Comparison of ENCODE assay signal across 8 cellular contexts in the genomic region with DNA sequence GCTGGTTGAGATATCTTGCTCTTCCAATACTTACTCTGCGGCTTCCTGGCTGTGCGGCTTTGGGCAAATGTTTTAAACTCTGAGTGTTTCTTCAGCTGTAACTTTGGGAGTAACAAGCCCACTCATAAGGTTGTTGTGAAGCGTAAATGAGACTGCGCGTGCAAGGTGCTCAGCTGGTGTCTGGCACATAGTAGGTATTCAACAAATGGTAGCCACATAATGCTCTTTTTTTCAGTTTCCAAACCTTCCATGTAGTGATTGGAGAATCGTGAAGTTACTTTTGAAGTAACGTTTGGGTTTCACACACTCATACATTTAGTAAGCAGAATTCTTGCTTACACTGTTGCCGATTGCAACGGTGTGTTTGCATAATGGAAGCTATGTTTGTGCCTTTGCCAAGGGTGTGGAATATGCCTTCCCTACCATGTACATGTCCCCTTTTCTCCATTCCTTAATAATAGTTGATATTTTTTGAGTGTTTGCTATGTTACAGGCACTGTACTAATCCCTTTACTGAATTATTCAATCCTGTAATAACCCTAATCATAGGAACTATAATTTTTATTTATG. TPM values are rescaled to one million over a fixed set of nuclear protein-coding genes. Genes with fewer than 3 reads are reported as not detected.
A peak's percentile ranks its signal among the peaks of the same experiment; 100 is the strongest.
DNase-seq lines count a peak whose midpoint lies in the region; ATAC-seq and TF ChIP-seq lines count a peak whose summit lies in the region.

No MANE protein-coding gene starts in this region.

- H3K27ac ChIP-seq in SJSA1 (no peak overlapping the region; the same call in 1 of the 2 replicates), fibroblast of lung (ENCODE audit: insufficient read depth, low read length) (peak overlapping the region; percentile 87), psoas muscle (peak overlapping the region; percentile 98)

- 12 to 23% (median 13%) methylated on average over 9 of the region's 9 CpGs for WGBS in psoas muscle, 3 donors

- ATAC-seq in psoas muscle (no peak), HG02852 (IDR thresholded peaks at IDR 0.05; ENCODE audit: unreplicated experiment) (no peak), GM21360 (IDR thresholded peaks at IDR 0.05; ENCODE audit: unreplicated experiment) (no peak)

- H3K9me3 ChIP-seq in SJSA1 (replicated peaks) (0 out of 2 replicates have a peak, but pooled peaks cover 2% of the 10 kb centered on the region), fibroblast of lung (ENCODE audit: control insufficient read depth, insufficient read depth, low read depth, low read length) (no peaks in the 10 kb centered on the region), psoas muscle (no peaks in the 10 kb centered on the region)

- intact Hi-C loops in psoas muscle (cut with DNase I) = loop anchor here (5.0 to 10.0 kb wide), 4 partner anchors 35 to 327 kb away; a partner anchor contains a TSS

- peaks cover 8% of the 10 kb centered on the region for H3K79me2 ChIP-seq in fibroblast of lung (ENCODE audit: control insufficient read depth, insufficient read depth, low read length)

- no peaks in the 10 kb centered on the region for H3K27me3 ChIP-seq in SJSA1 (replicated peaks)
- H3K27me3 ChIP-seq in fibroblast of lung (ENCODE audit: control insufficient read depth, insufficient read depth, low read length) = no peaks in the 10 kb centered on the region
- H3K27me3 ChIP-seq in psoas muscle (ENCODE audit: insufficient read depth in 3 of 3, low read length in 2 of 3) = no peaks in the 10 kb centered on the region

- peak overlapping the region; percentile 98 for H3K4me3 ChIP-seq in GM12875 (ENCODE audit: low read depth, low read length)
- H3K4me3 ChIP-seq in SJSA1 = peak overlapping the region; percentile 79
- peak overlapping the region; percentile 76 to 91 (median 82) for H3K4me3 ChIP-seq in fibroblast of lung (replicated peaks in 1 of 4; ENCODE audit: control extremely low read depth in 1 of 4, insufficient read depth in 1 of 4, low read depth in 3 of 4, low read length in 4 of 4)
- H3K4me3 ChIP-seq in psoas muscle = peak overlapping the region; percentile 93

- peak overlapping the region; percentile 99 for H3K4me2 ChIP-seq in fibroblast of lung (ENCODE audit: extremely low read depth, insufficient read depth, low read length)

- TF ChIP-seq CTCF in GM12875 (IDR thresholded peaks at IDR 0.05; ENCODE audit: borderline replicate concordance, insufficient read depth, low read depth, low read length) (no peak), fibroblast of lung (conservative IDR thresholded peaks at IDR 0.05 in 1 of 2, IDR thresholded peaks at IDR 0.05 in 1 of 2; ENCODE audit: low read depth in 1 of 2, low read length in 2 of 2) (no peak), psoas muscle (IDR thresholded peaks at IDR 0.05) (no peak), GM20000 (IDR thresholded peaks at IDR 0.05; ENCODE audit: extremely low read depth, missing control alignments) (no peak)

- H3K36me3 ChIP-seq in SJSA1 (peaks cover 4% of the 10 kb centered on the region), fibroblast of lung (ENCODE audit: control insufficient read depth, insufficient read depth, low read length) (no peaks in the 10 kb centered on the region), psoas muscle (ENCODE audit: insufficient read depth in 1 of 2, low read depth in 1 of 2) (no peaks in the 10 kb centered on the region)

- H2AFZ ChIP-seq in fibroblast of lung (ENCODE audit: low read length) = peak overlapping the region; percentile 89

- H4K20me1 ChIP-seq in fibroblast of lung (ENCODE audit: control insufficient read depth, extremely low read depth, insufficient read depth, low read length) = no peaks in the 10 kb centered on the region

- H3K9ac ChIP-seq in fibroblast of lung (ENCODE audit: insufficient read depth, low read length) = peak overlapping the region; percentile 93

- peaks cover 12% of the 10 kb centered on the region for H3K4me1 ChIP-seq in SJSA1 (replicated peaks)
- H3K4me1 ChIP-seq in fibroblast of lung (ENCODE audit: control insufficient read depth, extremely low read depth, insufficient read depth, low read length) = no peaks in the 10 kb centered on the region
- peaks cover 43% of the 10 kb centered on the region for H3K4me1 ChIP-seq in psoas muscle

- DNase-seq in SJSA1 (ENCODE audit: low read depth in 1 of 2, low spot score in 2 of 2) (no peak), fibroblast of lung (ENCODE audit: low read depth in 2 of 2) (peak in 1 of 2 donors; percentile 2), psoas muscle (no peak), GDM1 (lab: John Stamatoyannopoulos, UW) (no peak), GM20000 (ENCODE audit: low spot score) (no peak)

RNA-seq across cellular contexts. Expression of a gene that starts 0.8 kb away (rescaled TPM):
- total RNA-seq in SJSA1 (2014; rRNA removed; shearing (Covaris generic)) = 18.4 and 33.8 TPM in 2 replicates
- total RNA-seq in fibroblast of lung (7.7 and 15.5 TPM in 2 replicates), psoas muscle (10 to 100 TPM; 15.7 to 50.1 (median 37.7) TPM)
- polyA plus RNA-seq in fibroblast of lung (15.7 and 21.5 TPM in 2 replicates), psoas muscle (10 to 100 TPM; 23.6 to 31.9 (median 26.7) TPM)
- polyA plus RNA-seq in fibroblast of lung (2012) = 20.7 and 24.7 TPM in 2 replicates
- polyA minus RNA-seq in fibroblast of lung (ENCODE audit: low replicate concordance) = 27.5 and 71.1 TPM in 2 replicates
